ENCODE assay signal across 8 cellular contexts in genomic region chr13:102591988-102592781, GRCh38. TPM values are rescaled to one million over a fixed set of nuclear protein-coding genes. Genes with fewer than 3 reads are reported as not detected.
DNase-seq lines count a peak whose midpoint lies in the region; ATAC-seq, FAIRE-seq and TF ChIP-seq lines count a peak whose summit lies in the region.

No MANE protein-coding gene starts in this region.

- no peak for TF ChIP-seq POLR2A in endothelial cell of umbilical vein (IDR thresholded peaks at IDR 0.05; ENCODE audit: low read depth, low read length)

- CTCF ChIA-PET in endothelial cell of umbilical vein (lab: Charles Lee): interaction anchor here (0.7 to 4.0 kb wide), 40 partner anchors 10 to 1447 kb away, joined by 3 to 76 read pairs (median 5); partner anchors contain the start of genes ERCC5 and TEX30

- H3K27me3 ChIP-seq in endothelial cell of umbilical vein (ENCODE audit: control insufficient read depth in 2 of 2, insufficient read depth in 2 of 2, low read length in 2 of 2): peaks cover 0 to 3% of the 10 kb centered on the region in 2 experiments

- no peaks in the 10 kb centered on the region for H3K36me3 Mint-ChIP-seq in CD14-positive monocyte

- no peaks in the 10 kb centered on the region for H3K36me3 ChIP-seq in endothelial cell of umbilical vein (ENCODE audit: control insufficient read depth in 2 of 2, extremely low read depth in 1 of 2, insufficient read depth in 2 of 2, low read length in 2 of 2)

- H3K4me1 ChIP-seq in endothelial cell of umbilical vein (ENCODE audit: control insufficient read depth, extremely low read depth, insufficient read depth, low read length): peaks cover 16% of the 10 kb centered on the region

- dilution Hi-C loops in endothelial cell of umbilical vein (cut with MboI; ENCODE audit: extremely low pct_ligation_motif_present, low sequenced_read_pairs): loop anchor here (25.0 kb wide), 1 partner anchor 270 kb away; no protein-coding TSS in a partner anchor

- POLR2A ChIA-PET in endothelial cell of umbilical vein (lab: Charles Lee): interaction anchor here (0.6 to 0.9 kb wide), 2 partner anchors 133 to 182 kb away, joined by 3 read pairs; partner anchors contain the start of gene TEX30

- H3K4me3 ChIP-seq in endothelial cell of umbilical vein (replicated peaks in 1 of 3; ENCODE audit: insufficient read depth in 1 of 3, low read depth in 1 of 3, low read length in 3 of 3): peak overlapping the region; percentile 24 to 58 (median 52)

- peaks cover 0 to 2% (median 0%) of the 10 kb centered on the region in 3 donors for H3K27me3 Mint-ChIP-seq in CD14-positive monocyte (ENCODE audit: low read depth in 3 of 3)

- H3K9me3 ChIP-seq in endothelial cell of umbilical vein (replicated peaks; ENCODE audit: control insufficient read depth, insufficient read depth, low read length): no peaks in the 10 kb centered on the region

- peak overlapping the region; percentile 90 for H3K4me2 ChIP-seq in endothelial cell of umbilical vein (ENCODE audit: insufficient read depth, low read length)

- peak; percentile 57 for DNase-seq in CD14-positive monocyte (ENCODE audit: low spot score)
- peak; percentile 46 for DNase-seq in NCI-H774 (lab: John Stamatoyannopoulos, UW)
- DNase-seq in activated CD8-positive, alpha-beta memory T cell treated with anti-CD3 and anti-CD28 coated beads, Interleukin-2, amount 50 U/mL, for 24 hours (ENCODE audit: extremely low read depth): peak; percentile 61
- DNase-seq in endothelial cell of umbilical vein (ENCODE audit: low read depth, low spot score): peak; percentile 90
- DNase-seq in middle frontal gyrus (ENCODE audit: extremely low spot score, low spot score): peak; percentile 69
- DNase-seq in stimulated activated CD8-positive, alpha-beta memory T cell treated with anti-CD3 and anti-CD28 coated beads, Interleukin-2, amount 100 ng/mL, for 1 hour (ENCODE audit: low read depth in 2 of 2): peak; percentile 51 to 55

- peak overlapping the region; percentile 98 to 99 for H3K4me3 Mint-ChIP-seq in CD14-positive monocyte

- H3K27ac ChIP-seq in endothelial cell of umbilical vein (ENCODE audit: insufficient read depth, low read depth, low read length): peak overlapping the region; percentile 11

- H3K4me1 Mint-ChIP-seq in CD14-positive monocyte: peaks cover 48% of the 10 kb centered on the region

- H3K9me1 ChIP-seq in endothelial cell of umbilical vein (replicated peaks; ENCODE audit: control insufficient read depth, extremely low read depth, insufficient read depth, low read length): no peaks in the 10 kb centered on the region

- H3K9me3 Mint-ChIP-seq in CD14-positive monocyte: no peaks in the 10 kb centered on the region

- FAIRE-seq in endothelial cell of umbilical vein (lab: Jason Lieb, UNC): peak; percentile 89

- H2AFZ ChIP-seq in endothelial cell of umbilical vein (ENCODE audit: low read depth, low read length): peak overlapping the region; percentile 97

- peak; percentile 36 for ATAC-seq in GM19328 (IDR thresholded peaks at IDR 0.05; ENCODE audit: unreplicated experiment)
- peak; percentile 41 for ATAC-seq in HG03460 (IDR thresholded peaks at IDR 0.05; ENCODE audit: unreplicated experiment)

- H3K27ac Mint-ChIP-seq in CD14-positive monocyte: peak overlapping the region; percentile 85 to 94 (median 92)

- H4K20me1 ChIP-seq in endothelial cell of umbilical vein (replicated peaks; ENCODE audit: control insufficient read depth, extremely low read depth, insufficient read depth, low read length): no peaks in the 10 kb centered on the region

- peaks cover under 1% of the 10 kb centered on the region for H3K79me2 ChIP-seq in endothelial cell of umbilical vein (ENCODE audit: control insufficient read depth, insufficient read depth, low read length)

- no TSS peak for BruUV-seq in endothelial cell of umbilical vein (replicated peaks; lab: Mats Ljungman, UMichigan)

- peak; percentile 84 for TF ChIP-seq CTCF in CD14-positive monocyte (IDR thresholded peaks at IDR 0.05)
- peak; percentile 62 to 73 for TF ChIP-seq CTCF in endothelial cell of umbilical vein (IDR thresholded peaks at IDR 0.05; ENCODE audit: extremely low read depth in 1 of 2, insufficient read depth in 1 of 2, low read depth in 1 of 2, low read length in 2 of 2)

- intact Hi-C loops in CD14-positive monocyte (cut with micrococcal nuclease): loop anchor here in 1 of 2 donors (2.0 to 10.0 kb wide), 2 partner anchors 19 to 183 kb away; partner anchors contain the start of gene TEX30
- intact Hi-C loops in endothelial cell of umbilical vein (cut with micrococcal nuclease): loop anchor here (1.0 kb wide), 5 partner anchors 133 to 255 kb away; partner anchors contain the start of gene TEX30

- H3K9ac ChIP-seq in endothelial cell of umbilical vein (replicated peaks; ENCODE audit: extremely low read depth, insufficient read depth, low read length): peak overlapping the region; percentile 54

TF ChIP-seq in endothelial cell of umbilical vein, 7 proteins besides CTCF, POLR2A, EP300 and RAD21:
- TF ChIP-seq, protein P1, sequence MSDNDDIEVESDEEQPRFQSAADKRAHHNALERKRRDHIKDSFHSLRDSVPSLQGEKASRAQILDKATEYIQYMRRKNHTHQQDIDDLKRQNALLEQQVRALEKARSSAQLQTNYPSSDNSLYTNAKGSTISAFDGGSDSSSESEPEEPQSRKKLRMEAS (IDR thresholded peaks at IDR 0.05; ENCODE audit: insufficient read depth, insufficient read length): no peak
- peak; percentile 53 for TF ChIP-seq FOS (IDR thresholded peaks at IDR 0.05; ENCODE audit: borderline replicate concordance, insufficient read depth, low read length)
- TF ChIP-seq GATA2 (IDR thresholded peaks at IDR 0.05; ENCODE audit: insufficient read depth, insufficient read length, low read depth, low read length): no peak
- peak; percentile 73 for TF ChIP-seq JUN (IDR thresholded peaks at IDR 0.05; ENCODE audit: borderline replicate concordance, insufficient read depth, insufficient read length, low read depth)
- TF ChIP-seq MYC (IDR thresholded peaks at IDR 0.05; ENCODE audit: low read depth, low read length): no peak
- no peak for TF ChIP-seq EZH2 (IDR thresholded peaks at IDR 0.05; ENCODE audit: borderline replicate concordance, low read depth, low read length, severe bottlenecking)
- peak; percentile 47 for TF ChIP-seq POLR2AphosphoS5 (IDR thresholded peaks at IDR 0.05; ENCODE audit: insufficient read depth, low read depth, low read length)

RNA-seq across cellular contexts. Expression of gene TPP2, which starts 4.6 kb away (rescaled TPM):
- 10 to 100 TPM; 18.0 to 26.0 TPM for polyA plus RNA-seq in CD14-positive monocyte
- 46.7 TPM in 2 replicates for total RNA-seq in endothelial cell of umbilical vein
- polyA plus RNA-seq in endothelial cell of umbilical vein: 7.8 and 11.5 TPM in 2 replicates
- 14.4 and 15.5 TPM in 2 replicates for polyA plus RNA-seq in endothelial cell of umbilical vein (2011; cell fraction: cytosol; rRNA removed)
- polyA plus RNA-seq in endothelial cell of umbilical vein (2011; cell fraction: nucleus; rRNA removed): 69.9 and 78.8 TPM in 2 replicates
- polyA plus RNA-seq in endothelial cell of umbilical vein (2012): 33.5 and 36.7 TPM in 2 replicates
- 32.1 and 34.0 TPM in 2 replicates for polyA minus RNA-seq in endothelial cell of umbilical vein
- 17.9 TPM for polyA minus RNA-seq in endothelial cell of umbilical vein (2011; cell fraction: cytosol; rRNA and poly(A)+ RNA removed)
- polyA minus RNA-seq in endothelial cell of umbilical vein (2011; cell fraction: nucleus; rRNA and poly(A)+ RNA removed): 82.6 and 131 TPM in 2 replicates

Comparison
In these comparisons a context has a peak if more than half of its experiments do, and no peak if none do; other contexts are left out.
1. Peak in every context shown above with its lines: DNase-seq, ATAC-seq, H3K4me3 ChIP-seq and H3K27ac ChIP-seq.